In genomic region chr14:88667555-88668273, GRCh38 we compare ENCODE assay signal across 8 cellular contexts.
DNase-seq lines count a peak whose midpoint lies in the region; ATAC-seq and TF ChIP-seq lines count a peak whose summit lies in the region.

No MANE protein-coding gene starts in this region.

- intact Hi-C loops in CD4-positive, alpha-beta T cell (cut with DNase I, micrococcal nuclease): loop anchor here (1.0 to 10.0 kb wide), 5 partner anchors 201 to 1250 kb away; no protein-coding TSS in a partner anchor
- intact Hi-C loops in colonic mucosa (cut with DNase I): loop anchor here (5.0 kb wide), 2 partner anchors 200 to 345 kb away; no protein-coding TSS in a partner anchor

- no peaks in the 10 kb centered on the region for H3K27me3 ChIP-seq in CD4-positive, alpha-beta T cell (ENCODE audit: control insufficient read depth, insufficient read depth, low read length)
- no peaks in the 10 kb centered on the region for H3K27me3 ChIP-seq in colonic mucosa
- H3K27me3 ChIP-seq in liver (ENCODE audit: control insufficient read depth in 4 of 4, insufficient read depth in 4 of 4, low read length in 3 of 4): no peaks in the 10 kb centered on the region

- H3K9ac ChIP-seq in colonic mucosa (ENCODE audit: low read depth in 2 of 2, low read length in 2 of 2): no peak overlapping the region
- H3K9ac ChIP-seq in liver (ENCODE audit: low read depth in 1 of 2, low read length in 2 of 2): no peak overlapping the region

- H3K27ac Mint-ChIP-seq in CD4-positive, alpha-beta T cell: no peak overlapping the region

- ATAC-seq in CD4-positive, alpha-beta T cell (ENCODE audit: poor library complexity): peak; percentile 65
- peak; percentile 86 for ATAC-seq in GM19324 (IDR thresholded peaks at IDR 0.05; ENCODE audit: low FRiP score, unreplicated experiment)
- peak; percentile 85 for ATAC-seq in HG03280 (IDR thresholded peaks at IDR 0.05; ENCODE audit: unreplicated experiment)

- CTCF ChIA-PET in CD4-positive, alpha-beta T cell (lab: Charles Lee): interaction anchor here (0.7 to 1.7 kb wide), 11 partner anchors 10 to 359 kb away, joined by 3 to 7 read pairs (median 3); no protein-coding TSS in a partner anchor

- peaks cover 23% of the 10 kb centered on the region for H3K36me3 Mint-ChIP-seq in CD4-positive, alpha-beta T cell (ENCODE audit: low read depth)

- peak; percentile 81 for TF ChIP-seq CTCF in CD4-positive, alpha-beta T cell (IDR thresholded peaks at IDR 0.05)
- peak; percentile 81 for TF ChIP-seq CTCF in colonic mucosa (IDR thresholded peaks at IDR 0.05)
- peak; percentile 84 for TF ChIP-seq CTCF in liver (IDR thresholded peaks at IDR 0.05; ENCODE audit: low read depth, low read length, missing input control)

- H3K4me1 ChIP-seq in colonic mucosa (no peaks in the 10 kb centered on the region), liver (ENCODE audit: control insufficient read depth in 4 of 4, insufficient read depth in 4 of 4, low read length in 3 of 4) (peaks cover 0 to 4% (median 2%) of the 10 kb centered on the region in 4 donors)

- POLR2A ChIA-PET in CD4-positive, alpha-beta T cell (lab: Charles Lee): interaction anchor here (1.0 kb wide), 1 partner anchor 75 kb away, joined by 3 read pairs; no protein-coding TSS in a partner anchor

- H3K27ac ChIP-seq in CD4-positive, alpha-beta T cell (ENCODE audit: low read depth, low read length): no peak overlapping the region
- H3K27ac ChIP-seq in colonic mucosa: no peak overlapping the region
- H3K27ac ChIP-seq in liver (ENCODE audit: low read depth in 1 of 2, low read length in 2 of 2): no peak overlapping the region

- peak; percentile 94 to 98 for TF ChIP-seq RAD21 in liver (IDR thresholded peaks at IDR 0.05)

- WGBS in liver: 31% methylated on average over 4 of the region's 4 CpGs

- H3K9me3 ChIP-seq in CD4-positive, alpha-beta T cell (ENCODE audit: control insufficient read depth, low read length): no peaks in the 10 kb centered on the region
- H3K9me3 ChIP-seq in colonic mucosa (no peaks in the 10 kb centered on the region), liver (ENCODE audit: control insufficient read depth in 4 of 4, low read length in 3 of 4) (no peaks in the 10 kb centered on the region)

- no peaks in the 10 kb centered on the region for H3K27me3 Mint-ChIP-seq in CD4-positive, alpha-beta T cell

- no peaks in the 10 kb centered on the region for H3K4me1 Mint-ChIP-seq in CD4-positive, alpha-beta T cell (ENCODE audit: low read depth)

- H3K4me3 ChIP-seq in colonic mucosa (no peak overlapping the region), liver (ENCODE audit: low read depth in 1 of 3, low read length in 3 of 3) (no peak overlapping the region)

- DNase-seq in CD4-positive, alpha-beta T cell: peak in 9 of 10 experiments; percentile 2 to 41 (median 13)
- DNase-seq in NCI-H2196 treated with DMSO at 0.1 percent for 48 hours (lab: John Stamatoyannopoulos, UW; ENCODE audit: unreplicated experiment) (peak; percentile 20), colonic mucosa (peak; percentile 64)
- peak; percentile 6 for DNase-seq in activated CD4-positive, CD25-positive, alpha-beta regulatory T cell treated with anti-CD3 and anti-CD28 coated beads, Interleukin-2, amount 50 U/mL, for 16 hours (ENCODE audit: low read depth, low spot score)
- DNase-seq in stimulated activated CD8-positive, alpha-beta memory T cell treated with anti-CD3 and anti-CD28 coated beads, Interleukin-12 subunit alpha, Interleukin-12 subunit beta, amount 100 ng/mL, for 4 hours (ENCODE audit: low read depth): peak; percentile 2

- no peak overlapping the region for H3K4me3 Mint-ChIP-seq in CD4-positive, alpha-beta T cell

- no peaks in the 10 kb centered on the region for H3K36me3 ChIP-seq in colonic mucosa
- H3K36me3 ChIP-seq in liver (ENCODE audit: control insufficient read depth in 4 of 4, insufficient read depth in 3 of 4, low read depth in 1 of 4, low read length in 3 of 4): no peaks in the 10 kb centered on the region

- H3K9me3 Mint-ChIP-seq in CD4-positive, alpha-beta T cell: peaks cover 6% of the 10 kb centered on the region

TF ChIP-seq in liver, 16 proteins besides CTCF, POLR2A, EP300 and RAD21:
- no peak for TF ChIP-seq FOXA2 (IDR thresholded peaks at IDR 0.05)
- no peak for TF ChIP-seq TAF1 (conservative IDR thresholded peaks at IDR 0.05)
- TF ChIP-seq, protein P1, sequence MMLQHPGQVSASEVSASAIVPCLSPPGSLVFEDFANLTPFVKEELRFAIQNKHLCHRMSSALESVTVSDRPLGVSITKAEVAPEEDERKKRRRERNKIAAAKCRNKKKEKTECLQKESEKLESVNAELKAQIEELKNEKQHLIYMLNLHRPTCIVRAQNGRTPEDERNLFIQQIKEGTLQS (IDR thresholded peaks at IDR 0.05): no peak
- no peak for TF ChIP-seq HNF4A (conservative IDR thresholded peaks at IDR 0.05)
- no peak for TF ChIP-seq YY1 (IDR thresholded peaks at IDR 0.05)
- no peak for TF ChIP-seq EGR1 (IDR thresholded peaks at IDR 0.05; ENCODE audit: low read depth in 2 of 2)
- TF ChIP-seq JUND (IDR thresholded peaks at IDR 0.05): no peak
- no peak for TF ChIP-seq MAX (IDR thresholded peaks at IDR 0.05)
- TF ChIP-seq HNF4G (IDR thresholded peaks at IDR 0.05): no peak
- TF ChIP-seq, protein P2, sequence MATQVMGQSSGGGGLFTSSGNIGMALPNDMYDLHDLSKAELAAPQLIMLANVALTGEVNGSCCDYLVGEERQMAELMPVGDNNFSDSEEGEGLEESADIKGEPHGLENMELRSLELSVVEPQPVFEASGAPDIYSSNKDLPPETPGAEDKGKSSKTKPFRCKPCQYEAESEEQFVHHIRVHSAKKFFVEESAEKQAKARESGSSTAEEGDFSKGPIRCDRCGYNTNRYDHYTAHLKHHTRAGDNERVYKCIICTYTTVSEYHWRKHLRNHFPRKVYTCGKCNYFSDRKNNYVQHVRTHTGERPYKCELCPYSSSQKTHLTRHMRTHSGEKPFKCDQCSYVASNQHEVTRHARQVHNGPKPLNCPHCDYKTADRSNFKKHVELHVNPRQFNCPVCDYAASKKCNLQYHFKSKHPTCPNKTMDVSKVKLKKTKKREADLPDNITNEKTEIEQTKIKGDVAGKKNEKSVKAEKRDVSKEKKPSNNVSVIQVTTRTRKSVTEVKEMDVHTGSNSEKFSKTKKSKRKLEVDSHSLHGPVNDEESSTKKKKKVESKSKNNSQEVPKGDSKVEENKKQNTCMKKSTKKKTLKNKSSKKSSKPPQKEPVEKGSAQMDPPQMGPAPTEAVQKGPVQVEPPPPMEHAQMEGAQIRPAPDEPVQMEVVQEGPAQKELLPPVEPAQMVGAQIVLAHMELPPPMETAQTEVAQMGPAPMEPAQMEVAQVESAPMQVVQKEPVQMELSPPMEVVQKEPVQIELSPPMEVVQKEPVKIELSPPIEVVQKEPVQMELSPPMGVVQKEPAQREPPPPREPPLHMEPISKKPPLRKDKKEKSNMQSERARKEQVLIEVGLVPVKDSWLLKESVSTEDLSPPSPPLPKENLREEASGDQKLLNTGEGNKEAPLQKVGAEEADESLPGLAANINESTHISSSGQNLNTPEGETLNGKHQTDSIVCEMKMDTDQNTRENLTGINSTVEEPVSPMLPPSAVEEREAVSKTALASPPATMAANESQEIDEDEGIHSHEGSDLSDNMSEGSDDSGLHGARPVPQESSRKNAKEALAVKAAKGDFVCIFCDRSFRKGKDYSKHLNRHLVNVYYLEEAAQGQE (IDR thresholded peaks at IDR 0.05): no peak
- TF ChIP-seq SP1 (IDR thresholded peaks at IDR 0.05): no peak
- no peak for TF ChIP-seq FOXA1 (IDR thresholded peaks at IDR 0.05)
- no peak for TF ChIP-seq ZBTB33 (IDR thresholded peaks at IDR 0.05)
- no peak for TF ChIP-seq RXRA (IDR thresholded peaks at IDR 0.05)
- no peak for TF ChIP-seq GABPA (IDR thresholded peaks at IDR 0.05 in 1 of 2, conservative IDR thresholded peaks at IDR 0.05 in 1 of 2)

Comparison
In these comparisons a context has a peak if more than half of its experiments do, and no peak if none do; other contexts are left out.
1. DNase-seq: peak in every context shown above with its lines; median percentile 64 in colonic mucosa; 20 in NCI-H2196 treated with DMSO at 0.1 percent for 48 hours; 13 in CD4-positive, alpha-beta T cell; 6 in activated CD4-positive, CD25-positive, alpha-beta regulatory T cell treated with anti-CD3 and anti-CD28 coated beads, Interleukin-2, amount 50 U/mL, for 16 hours; 2 in stimulated activated CD8-positive, alpha-beta memory T cell treated with anti-CD3 and anti-CD28 coated beads, Interleukin-12 subunit alpha, Interleukin-12 subunit beta, amount 100 ng/mL, for 4 hours.